Comparison of ENCODE assay signal across 34 cellular contexts in genomic region chr11:125470355-125470754, GRCh38.
"Had no signal": no experiment of that assay in that cellular context is flagged by ENCODE, and none has a peak within 500 bp of the region (broad histone marks: within the 10 kb centered on the region; RNA-seq: fewer than 3 reads in every experiment).

No MANE protein-coding gene starts in this region.

- H3K4me3 Mint-ChIP-seq: activated CD4-positive, alpha-beta T cell treated with anti-CD3 and anti-CD28 coated beads for 36 hours; activated CD4-positive, alpha-beta T cell treated with anti-CD3 and anti-CD28 coated beads, Interleukin-2, amount 10 ng/mL, durations not matched to agents 7 days and 5 days; activated CD8-positive, alpha-beta T cell treated with anti-CD3 and anti-CD28 coated beads, Interleukin-2, amount 10 ng/mL, durations not matched to agents 7 days and 5 days; activated naive CD4-positive, alpha-beta T cell treated with anti-CD3 and anti-CD28 coated beads, Interleukin-2, amount 50 U/mL, for 24 hours; activated naive CD8-positive, alpha-beta T cell treated with anti-CD3 and anti-CD28 coated beads, Interleukin-2, amount 10 ng/mL, durations not matched to agents 7 days and 5 days; activated T-cell treated with anti-CD3 and anti-CD28 coated beads, Interleukin-2, amount 50 U/mL, for 24 hours; IgD-negative memory B cell had no signal

- H3K36me3 Mint-ChIP-seq: activated naive CD4-positive, alpha-beta T cell treated with anti-CD3 and anti-CD28 coated beads, Interleukin-2, amount 50 U/mL, for 24 hours; activated naive CD8-positive, alpha-beta T cell treated with anti-CD3 and anti-CD28 coated beads, Interleukin-2, amount 10 ng/mL, durations not matched to agents 7 days and 5 days; IgD-negative memory B cell had no signal

- H3K4me1 Mint-ChIP-seq: activated CD4-positive, alpha-beta T cell treated with anti-CD3 and anti-CD28 coated beads for 36 hours; activated CD4-positive, alpha-beta T cell treated with anti-CD3 and anti-CD28 coated beads, Interleukin-2, amount 10 ng/mL, durations not matched to agents 7 days and 5 days; activated naive CD4-positive, alpha-beta T cell treated with anti-CD3 and anti-CD28 coated beads, Interleukin-2, amount 50 U/mL, for 24 hours; activated naive CD8-positive, alpha-beta T cell treated with anti-CD3 and anti-CD28 coated beads, Interleukin-2, amount 10 ng/mL, durations not matched to agents 7 days and 5 days; IgD-negative memory B cell had no signal

- ATAC-seq: activated CD4-positive, alpha-beta T cell treated with anti-CD3 and anti-CD28 coated beads for 36 hours; activated CD8-positive, alpha-beta T cell treated with anti-CD3 and anti-CD28 coated beads, Interleukin-2, amount 10 ng/mL, durations not matched to agents 7 days and 5 days; body of pancreas; PC-3; Right ventricle myocardium inferior had no signal

- H3K27ac Mint-ChIP-seq: activated CD4-positive, alpha-beta T cell treated with anti-CD3 and anti-CD28 coated beads for 36 hours; activated CD4-positive, alpha-beta T cell treated with anti-CD3 and anti-CD28 coated beads, Interleukin-2, amount 10 ng/mL, durations not matched to agents 7 days and 5 days; activated CD8-positive, alpha-beta T cell treated with anti-CD3 and anti-CD28 coated beads, Interleukin-2, amount 10 ng/mL, durations not matched to agents 7 days and 5 days; activated naive CD4-positive, alpha-beta T cell treated with anti-CD3 and anti-CD28 coated beads, Interleukin-2, amount 50 U/mL, for 24 hours; activated naive CD8-positive, alpha-beta T cell treated with anti-CD3 and anti-CD28 coated beads, Interleukin-2, amount 10 ng/mL, durations not matched to agents 7 days and 5 days; activated T-cell treated with anti-CD3 and anti-CD28 coated beads, Interleukin-2, amount 50 U/mL, for 24 hours; activated T-helper 2 cell treated with anti-CD3 and anti-CD28 coated beads, Interferon-gamma antibody, Interleukin-2, Interleukin-4, amounts not matched to agents 10 μg/mL and 5 μg/mL and 100 μg/mL, durations not matched to agents 14 hours and 24 hours and 36 hours; IgD-negative memory B cell had no signal

- H3K27ac ChIP-seq: body of pancreas, breast epithelium, Peyer's patch had no signal

- DNase-seq: activated CD4-positive, alpha-beta T cell treated with anti-CD3 and anti-CD28 coated beads for 36 hours; activated CD4-positive, alpha-beta T cell treated with anti-CD3 and anti-CD28 coated beads, Interleukin-2, amount 10 ng/mL, durations not matched to agents 7 days and 5 days; activated CD4-positive, alpha-beta T cell treated with anti-CD3 and anti-CD28 coated beads, Interleukin-2, amount 50 U/mL, for 48 hours; activated CD8-positive, alpha-beta T cell treated with anti-CD3 and anti-CD28 coated beads, Interleukin-2, amount 10 ng/mL, durations not matched to agents 7 days and 5 days; activated gamma-delta T cell; activated naive CD4-positive, alpha-beta T cell treated with Interleukin-2 at 50 U/mL for 16 hours; activated naive CD8-positive, alpha-beta T cell treated with anti-CD3 and anti-CD28 coated beads, Interleukin-2, amount 10 ng/mL, durations not matched to agents 7 days and 5 days; activated T-cell treated with anti-CD3 and anti-CD28 coated beads, Interleukin-2, amount 50 U/mL, for 24 hours; amygdala; body of pancreas; Kasumi-1; KBM-7; MG63; NCI-H1092; NCI-H146; NCI-H187; NCI-H2029 treated with DMSO at 0.1 percent for 48 hours; NCI-H2107; NCI-H2171; NCI-H510A; NCI-H526; NCI-H748 treated with DMSO at 0.1 percent for 48 hours; NK-92 treated with Interleukin-12 subunit alpha and Interleukin-12 subunit beta, amount 100 ng/mL, for 24 hours; PC-3; Peyer's patch; RPMI8226; SIG-M5; SW 1271; T-helper 1 cell had no signal

- H3K9me3 Mint-ChIP-seq: activated CD4-positive, alpha-beta T cell treated with anti-CD3 and anti-CD28 coated beads, Interleukin-2, amount 10 ng/mL, durations not matched to agents 7 days and 5 days; activated naive CD4-positive, alpha-beta T cell treated with anti-CD3 and anti-CD28 coated beads, Interleukin-2, amount 50 U/mL, for 24 hours; activated naive CD8-positive, alpha-beta T cell treated with anti-CD3 and anti-CD28 coated beads, Interleukin-2, amount 10 ng/mL, durations not matched to agents 7 days and 5 days; activated T-cell treated with anti-CD3 and anti-CD28 coated beads, Interleukin-2, amount 50 U/mL, for 24 hours; activated T-helper 2 cell treated with anti-CD3 and anti-CD28 coated beads, Interferon-gamma antibody, Interleukin-2, Interleukin-4, amounts not matched to agents 10 μg/mL and 5 μg/mL and 100 μg/mL, durations not matched to agents 14 hours and 24 hours and 36 hours; IgD-negative memory B cell had no signal
